In genomic region chr18:10361660-10362059, GRCh38 we compare ENCODE assay signal across 6 cellular contexts.
"Had no signal": no experiment of that assay in that cellular context is flagged by ENCODE, and none has a peak within 500 bp of the region (broad histone marks: within the 10 kb centered on the region; RNA-seq: fewer than 3 reads in every experiment).

No MANE protein-coding gene starts in this region.

- H3K4me1 Mint-ChIP-seq: IgD-negative memory B cell had no signal

- H3K4me3 ChIP-seq: K562 had no signal

- H3K27ac Mint-ChIP-seq: IgD-negative memory B cell had no signal

- ATAC-seq: HepG2, K562 had no signal

- H3K4me3 Mint-ChIP-seq: IgD-negative memory B cell had no signal

- DNase-seq: IMR-90, KBM-7 had no signal

- H3K27ac ChIP-seq: HL-60 had no signal
